In the genomic region with DNA sequence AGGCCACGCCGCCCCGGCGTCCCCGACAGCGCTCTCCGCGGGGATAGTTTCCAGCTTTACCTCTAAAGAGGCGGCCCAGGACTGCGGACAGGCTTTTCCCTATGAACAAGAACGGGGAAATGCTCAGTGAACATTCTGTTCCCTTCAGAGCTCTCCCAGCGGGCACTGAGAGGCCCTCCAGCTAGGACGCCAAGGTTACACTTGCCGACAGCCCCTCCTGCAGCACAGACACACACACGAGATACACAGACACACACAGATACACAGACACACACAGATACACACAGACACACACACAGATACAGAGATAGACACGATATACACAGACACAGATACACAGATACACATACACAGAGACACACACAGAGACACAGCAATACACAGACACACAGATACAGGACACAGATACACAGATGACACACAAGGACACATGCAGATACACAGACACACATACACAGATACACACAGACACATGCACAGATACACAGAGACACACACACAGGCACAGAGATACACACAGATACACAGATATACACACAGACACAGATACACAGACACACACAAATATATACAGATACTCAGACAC, we compare ENCODE assay signal across 10 cellular contexts. TPM values are rescaled to one million over a fixed set of nuclear protein-coding genes. Genes with fewer than 3 reads are reported as not detected.
DNase-seq lines count a peak whose midpoint lies in the region; ATAC-seq and TF ChIP-seq lines count a peak whose summit lies in the region.
"Had no signal": no experiment of that assay in that cellular context is flagged by ENCODE, and none has a peak within 500 bp of the region (broad histone marks: within the 10 kb centered on the region; RNA-seq: fewer than 3 reads in every experiment).

No MANE protein-coding gene starts in this region.

- no peaks in the 10 kb centered on the region for H3K36me3 ChIP-seq in BLaER1 treated with 17β-estradiol and CSF1 and Interleukin-3, amounts not matched to agents 10 nM and 100 nM
- H3K36me3 ChIP-seq in MG63 = no peaks in the 10 kb centered on the region
- no peaks in the 10 kb centered on the region for H3K36me3 ChIP-seq in gastroesophageal sphincter

- H3K4me1 ChIP-seq in BLaER1 treated with 17β-estradiol and CSF1 and Interleukin-3, amounts not matched to agents 10 nM and 100 nM = peaks cover 14 to 63% (median 43%) of the 10 kb centered on the region in 10 experiments; a peak in 19 of 20 replicates
- H3K4me1 ChIP-seq in gastroesophageal sphincter = peaks cover 0 to 50% (median 14%) of the 10 kb centered on the region in 3 donors

- intact Hi-C loops in left colon (cut with DNase I, micrococcal nuclease) = no loop called here

- no peak overlapping the region for H3K9ac ChIP-seq in BLaER1 treated with 17β-estradiol and CSF1 and Interleukin-3, amounts not matched to agents 10 nM and 100 nM

- H3K4me3 ChIP-seq in BLaER1 treated with 17β-estradiol and CSF1 and Interleukin-3, amounts not matched to agents 10 nM and 100 nM = peak overlapping the region; percentile 9 to 59 (median 40); a peak in 14 of 20 replicates
- H3K4me3 ChIP-seq in MG63 = 0 out of 2 replicates have a peak overlapping the region, but pooled peaks have one; percentile 11
- H3K4me3 ChIP-seq in gastroesophageal sphincter = peak overlapping the region in 1 of 2 donors; percentile 39

- TF ChIP-seq CTCF in gastroesophageal sphincter (IDR thresholded peaks at IDR 0.05) = no peak

- 78% methylated on average over 3 of the region's 16 CpGs; no CpG with 5 or more reads in 1 of the 2 donors for WGBS in gastroesophageal sphincter (ENCODE audit: low coverage in 1 of 2), 2 donors

- no peak for DNase-seq in MG63
- DNase-seq in retina = peak; percentile 66
- DNase-seq in DMS53 treated with DMSO at 0.1 percent for 48 hours (lab: John Stamatoyannopoulos, UW; ENCODE audit: unreplicated experiment) = no peak
- DNase-seq in iPS-NIHi11 (ENCODE audit: low spot score) = no peak
- DNase-seq in left colon = no peak
- DNase-seq: DMS79 treated with DMSO at 0.1 percent for 48 hours, MM.1S had no signal

- H4K20me1 ChIP-seq in BLaER1 treated with 17β-estradiol and CSF1 and Interleukin-3, amounts not matched to agents 10 nM and 100 nM = peaks cover 0 to 39% (median 31%) of the 10 kb centered on the region in 11 experiments; a peak in 20 of 22 replicates

- H3K9me3 ChIP-seq in BLaER1 treated with 17β-estradiol and CSF1 and Interleukin-3, amounts not matched to agents 10 nM and 100 nM (replicated peaks in 1 of 11) = peaks cover 0 to 11% (median 5%) of the 10 kb centered on the region in 11 experiments; a peak in 6 of 22 replicates
- H3K9me3 ChIP-seq in MG63 (no peaks in the 10 kb centered on the region), gastroesophageal sphincter (no peaks in the 10 kb centered on the region)

- peak overlapping the region; percentile 71 to 100 (median 79) for H3K4me2 ChIP-seq in BLaER1 treated with 17β-estradiol and CSF1 and Interleukin-3, amounts not matched to agents 10 nM and 100 nM

- no peak overlapping the region for H3K27ac ChIP-seq in BLaER1 treated with 17β-estradiol and CSF1 and Interleukin-3, amounts not matched to agents 10 nM and 100 nM
- peak overlapping the region in 2 of 4 donors; percentile 12 to 24 for H3K27ac ChIP-seq in gastroesophageal sphincter

- no peak for TF ChIP-seq POLR2A in gastroesophageal sphincter (IDR thresholded peaks at IDR 0.05)

- H3K27me3 ChIP-seq in BLaER1 treated with 17β-estradiol and CSF1 and Interleukin-3, amounts not matched to agents 10 nM and 100 nM = peaks cover 55 to 86% (median 70%) of the 10 kb centered on the region in 11 experiments
- H3K27me3 ChIP-seq in MG63 = peaks cover 4% of the 10 kb centered on the region; the same call in 1 of the 2 replicates
- H3K27me3 ChIP-seq in gastroesophageal sphincter = peaks cover 79% of the 10 kb centered on the region

- TF ChIP-seq EP300 in gastroesophageal sphincter (IDR thresholded peaks at IDR 0.05) = no peak

- ATAC-seq in gastroesophageal sphincter = peak; percentile 14
- ATAC-seq in left colon = no peak
- no peak for ATAC-seq in HG02623 (IDR thresholded peaks at IDR 0.05; ENCODE audit: unreplicated experiment)

RNA-seq across cellular contexts. Expression of gene OCA2, which starts 0.5 kb away (rescaled TPM):
- total RNA-seq in MG63 (2014; rRNA removed; shearing (Covaris generic); ENCODE audit: low replicate concordance) = not detected in 2 replicates
- total RNA-seq in gastroesophageal sphincter = 1 to 10 TPM in 2 of 4 donors, under 1 TPM in 1, not detected in 1; 0.40 to 2.0 (median 1.1) TPM
- under 1 TPM; 0.18 to 0.31 TPM for total RNA-seq in left colon
